Comparison of ENCODE assay signal across 18 cellular contexts in the genomic region with DNA sequence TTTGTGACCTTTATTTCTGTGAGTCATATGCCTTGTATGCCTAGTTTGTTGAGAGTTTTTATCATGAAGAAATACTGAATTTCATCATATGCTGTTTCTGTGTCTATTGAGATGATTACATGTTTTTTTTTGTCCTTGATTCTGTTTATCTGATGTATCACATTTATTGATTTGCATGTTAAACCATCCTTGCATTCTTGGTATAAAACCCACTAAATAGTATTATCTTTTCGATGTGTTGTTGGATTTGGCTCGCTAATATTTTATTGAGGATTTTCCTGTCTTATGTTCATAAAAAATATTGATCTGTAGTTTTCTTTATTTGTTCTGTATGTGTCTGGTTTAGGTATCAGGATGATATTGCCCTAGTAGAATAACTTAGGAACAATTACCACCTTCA.
DNase-seq lines count a peak whose midpoint lies in the region; ATAC-seq, FAIRE-seq and TF ChIP-seq lines count a peak whose summit lies in the region.
"Had no signal": no experiment of that assay in that cellular context is flagged by ENCODE, and none has a peak within 500 bp of the region (broad histone marks: within the 10 kb centered on the region; RNA-seq: fewer than 3 reads in every experiment).

No MANE protein-coding gene starts in this region.

- H3K79me2 ChIP-seq in GM23248 (ENCODE audit: insufficient read depth) (no peaks in the 10 kb centered on the region), K562 (ENCODE audit: control insufficient read depth, insufficient read depth, low read length) (no peaks in the 10 kb centered on the region)

- TF ChIP-seq CTCF in A549 (IDR thresholded peaks at IDR 0.05) (no peak), K562 (IDR thresholded peaks at IDR 0.05 in 2 of 3, conservative IDR thresholded peaks at IDR 0.05 in 1 of 3; ENCODE audit: insufficient read depth in 2 of 3, low read depth in 1 of 3, low read length in 3 of 3) (no peak)

- no peak overlapping the region for H3K9ac ChIP-seq in GM23248
- H3K9ac ChIP-seq in K562 (ENCODE audit: insufficient read depth in 1 of 2, low read depth in 2 of 2, low read length in 2 of 2) = no peak overlapping the region

- H3K9me2 ChIP-seq in GM23248 (ENCODE audit: insufficient read depth) = no peaks in the 10 kb centered on the region

- H3K36me3 ChIP-seq in GM23248 (ENCODE audit: low read depth) (no peaks in the 10 kb centered on the region), K562 (ENCODE audit: control insufficient read depth, insufficient read depth, low read length) (no peaks in the 10 kb centered on the region)

- no TSS peak for BruUV-seq in K562 (replicated peaks; lab: Mats Ljungman, UMichigan)

- intact Hi-C loops in K562 (cut with micrococcal nuclease) = no loop called here

- no peak for ATAC-seq in A549
- no peak for ATAC-seq in K562
- no peak for ATAC-seq in GM18867 (IDR thresholded peaks at IDR 0.05; ENCODE audit: unreplicated experiment)
- ATAC-seq: GM12878 had no signal

- H2AFZ ChIP-seq in GM23248 (no peak overlapping the region), K562 (ENCODE audit: low read depth, low read length) (no peak overlapping the region)

- H3K27ac ChIP-seq in A549 = no peak overlapping the region
- no peak overlapping the region for H3K27ac ChIP-seq in GM23248
- no peak overlapping the region for H3K27ac ChIP-seq in K562 (ENCODE audit: extremely low read depth, low read depth, low read length)

- H4K20me1 ChIP-seq in GM23248 (ENCODE audit: insufficient read depth) = no peaks in the 10 kb centered on the region
- H4K20me1 ChIP-seq in K562 (replicated peaks; ENCODE audit: control insufficient read depth, insufficient read depth, low read length) = no peaks in the 10 kb centered on the region

- H3K9me3 ChIP-seq in A549 (peaks cover 24% of the 10 kb centered on the region), GM23248 (ENCODE audit: low read depth) (no peaks in the 10 kb centered on the region), K562 (replicated peaks; ENCODE audit: control insufficient read depth, insufficient read depth, low read depth, low read length) (peaks cover 7% of the 10 kb centered on the region; the same call in 1 of the 2 replicates)

- no peaks in the 10 kb centered on the region for H3K4me1 ChIP-seq in A549
- no peaks in the 10 kb centered on the region for H3K4me1 ChIP-seq in GM23248 (ENCODE audit: insufficient read depth)
- no peaks in the 10 kb centered on the region for H3K4me1 ChIP-seq in K562 (replicated peaks in 1 of 2; ENCODE audit: control insufficient read depth in 2 of 2, insufficient read depth in 2 of 2, low read length in 2 of 2)

- no peak overlapping the region for H3K4me2 ChIP-seq in A549
- H3K4me2 ChIP-seq in GM23248 (ENCODE audit: unreplicated experiment) = no peak overlapping the region
- no peak overlapping the region for H3K4me2 ChIP-seq in K562 (ENCODE audit: insufficient read depth, low read length)

- TF ChIP-seq EP300 in A549 (IDR thresholded peaks at IDR 0.05) (no peak), K562 (IDR thresholded peaks at IDR 0.05; ENCODE audit: low read length) (no peak)

- TF ChIP-seq POLR2A in A549 (IDR thresholded peaks at IDR 0.05; ENCODE audit: low read length) = no peak
- TF ChIP-seq POLR2A in K562 (conservative IDR thresholded peaks at IDR 0.05) = no peak

- DNase-seq in A549 (ENCODE audit: low read depth in 1 of 2, low spot score in 1 of 2) (no peak), GM23248 (peak; percentile 1), K562 (ENCODE audit: extremely low read depth in 1 of 4, low spot score in 3 of 4) (no peak), GDM1 (lab: John Stamatoyannopoulos, UW) (no peak), NCI-H2029 (lab: John Stamatoyannopoulos, UW) (no peak)
- DNase-seq: 8988T; C1 segment of cervical spinal cord; Calu3; CD4-positive, alpha-beta memory T cell; COR-L47; DMS53; DMS79 treated with DMSO at 0.1 percent for 48 hours; H7; HCEC 1CT had no signal

- WGBS in A549 (ENCODE audit: missing lambda C conversion rate) = 31% methylated on average over 2 of the region's 2 CpGs
- 29 to 34% methylated on average over 2 of the region's 2 CpGs for WGBS in GM23248 (ENCODE audit: low coverage in 1 of 2, low lambda C conversion rate in 2 of 2, missing lambda C conversion rate in 2 of 2), 2 experiments
- 0% methylated on average over 2 of the region's 2 CpGs for WGBS in K562 (ENCODE audit: insufficient coverage, low coverage, missing lambda C conversion rate)

- CTCF ChIA-PET in A549 (lab: Yijun Ruan, JAX) = interaction anchor here (0.7 kb wide), 1 partner anchor 15 kb away, joined by 3 read pairs; no protein-coding TSS in a partner anchor
- CTCF ChIA-PET in K562 (lab: Yijun Ruan, JAX; ENCODE audit: low intra/inter-chr PET ratio) = no interaction called here

- H3K9me1 ChIP-seq in K562 (ENCODE audit: control insufficient read depth, insufficient read depth, low read length) = no peaks in the 10 kb centered on the region

- H3K27me3 ChIP-seq in GM23248 (replicated peaks; ENCODE audit: insufficient read depth) = no peaks in the 10 kb centered on the region
- H3K27me3 ChIP-seq in K562 (ENCODE audit: control insufficient read depth in 2 of 2, insufficient read depth in 2 of 2, low read length in 2 of 2) = no peaks in the 10 kb centered on the region

- no peak for TF ChIP-seq RAD21 in A549 (conservative IDR thresholded peaks at IDR 0.05 in 1 of 2, IDR thresholded peaks at IDR 0.05 in 1 of 2)
- no peak for TF ChIP-seq RAD21 in K562 (CRISPR knock-in tag; conservative IDR thresholded peaks at IDR 0.05 in 1 of 2, IDR thresholded peaks at IDR 0.05 in 1 of 2)

- FAIRE-seq in A549 (lab: Jason Lieb, UNC) (peak; percentile 43), K562 (lab: Jason Lieb, UNC) (no peak)
- FAIRE-seq: G401.6, GM12878, H1 had no signal

- H3K4me3 ChIP-seq in A549 (no peak overlapping the region), GM23248 (no peak overlapping the region), K562 (no peak overlapping the region)
- H3K4me3 ChIP-seq: GM12878 had no signal

- no peaks in the 10 kb centered on the region for H3F3A ChIP-seq in GM23248 (ENCODE audit: insufficient read depth)

- in situ Hi-C loops in GM23248 (cut with MboI) (no loop called here), K562 (cut with MboI) (no loop called here)

- POLR2A ChIA-PET in A549 (lab: Yijun Ruan, JAX) (no interaction called here), K562 (lab: Yijun Ruan, JAX) (no interaction called here)

TF ChIP-seq in A549, 52 proteins besides CTCF, POLR2A, EP300 and RAD21 (continues in another document):
- TF ChIP-seq RFX5 (IDR thresholded peaks at IDR 0.05) = no peak
- TF ChIP-seq, protein P1, sequence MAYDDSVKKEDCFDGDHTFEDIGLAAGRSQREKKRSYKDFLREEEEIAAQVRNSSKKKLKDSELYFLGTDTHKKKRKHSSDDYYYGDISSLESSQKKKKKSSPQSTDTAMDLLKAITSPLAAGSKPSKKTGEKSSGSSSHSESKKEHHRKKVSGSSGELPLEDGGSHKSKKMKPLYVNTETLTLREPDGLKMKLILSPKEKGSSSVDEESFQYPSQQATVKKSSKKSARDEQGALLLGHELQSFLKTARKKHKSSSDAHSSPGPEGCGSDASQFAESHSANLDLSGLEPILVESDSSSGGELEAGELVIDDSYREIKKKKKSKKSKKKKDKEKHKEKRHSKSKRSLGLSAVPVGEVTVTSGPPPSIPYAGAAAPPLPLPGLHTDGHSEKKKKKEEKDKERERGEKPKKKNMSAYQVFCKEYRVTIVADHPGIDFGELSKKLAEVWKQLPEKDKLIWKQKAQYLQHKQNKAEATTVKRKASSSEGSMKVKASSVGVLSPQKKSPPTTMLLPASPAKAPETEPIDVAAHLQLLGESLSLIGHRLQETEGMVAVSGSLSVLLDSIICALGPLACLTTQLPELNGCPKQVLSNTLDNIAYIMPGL (CRISPR knock-in tag; IDR thresholded peaks at IDR 0.05; ENCODE audit: borderline replicate concordance) = no peak
- TF ChIP-seq, protein P2, sequence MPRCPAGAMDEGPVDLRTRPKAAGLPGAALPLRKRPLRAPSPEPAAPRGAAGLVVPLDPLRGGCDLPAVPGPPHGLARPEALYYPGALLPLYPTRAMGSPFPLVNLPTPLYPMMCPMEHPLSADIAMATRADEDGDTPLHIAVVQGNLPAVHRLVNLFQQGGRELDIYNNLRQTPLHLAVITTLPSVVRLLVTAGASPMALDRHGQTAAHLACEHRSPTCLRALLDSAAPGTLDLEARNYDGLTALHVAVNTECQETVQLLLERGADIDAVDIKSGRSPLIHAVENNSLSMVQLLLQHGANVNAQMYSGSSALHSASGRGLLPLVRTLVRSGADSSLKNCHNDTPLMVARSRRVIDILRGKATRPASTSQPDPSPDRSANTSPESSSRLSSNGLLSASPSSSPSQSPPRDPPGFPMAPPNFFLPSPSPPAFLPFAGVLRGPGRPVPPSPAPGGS (IDR thresholded peaks at IDR 0.05) = no peak
- no peak for TF ChIP-seq FOXS1 (CRISPR knock-in tag; IDR thresholded peaks at IDR 0.05)
- TF ChIP-seq JUNB (IDR thresholded peaks at IDR 0.05) = no peak

TF ChIP-seq in K562, 482 proteins besides CTCF, POLR2A, EP300 and RAD21:
- TF ChIP-seq ZNF766 (CRISPR knock-in tag; conservative IDR thresholded peaks at IDR 0.05) = no peak
- peak; percentile 68; the same call in 1 of the 2 replicates for TF ChIP-seq ZNF324 (CRISPR knock-in tag; IDR thresholded peaks at IDR 0.05)
- no peak for TF ChIP-seq ZC3H11A (IDR thresholded peaks at IDR 0.05; ENCODE audit: low read depth, low read length)
- no peak for TF ChIP-seq PHF20 (IDR thresholded peaks at IDR 0.05; ENCODE audit: partially characterized antibody)
- TF ChIP-seq, protein P3, sequence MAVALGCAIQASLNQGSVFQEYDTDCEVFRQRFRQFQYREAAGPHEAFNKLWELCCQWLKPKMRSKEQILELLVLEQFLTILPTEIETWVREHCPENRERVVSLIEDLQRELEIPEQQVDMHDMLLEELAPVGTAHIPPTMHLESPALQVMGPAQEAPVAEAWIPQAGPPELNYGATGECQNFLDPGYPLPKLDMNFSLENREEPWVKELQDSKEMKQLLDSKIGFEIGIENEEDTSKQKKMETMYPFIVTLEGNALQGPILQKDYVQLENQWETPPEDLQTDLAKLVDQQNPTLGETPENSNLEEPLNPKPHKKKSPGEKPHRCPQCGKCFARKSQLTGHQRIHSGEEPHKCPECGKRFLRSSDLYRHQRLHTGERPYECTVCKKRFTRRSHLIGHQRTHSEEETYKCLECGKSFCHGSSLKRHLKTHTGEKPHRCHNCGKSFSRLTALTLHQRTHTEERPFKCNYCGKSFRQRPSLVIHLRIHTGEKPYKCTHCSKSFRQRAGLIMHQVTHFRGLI (CRISPR knock-in tag; IDR thresholded peaks at IDR 0.05) = no peak
- TF ChIP-seq KLF13 (tag; IDR thresholded peaks at IDR 0.05; ENCODE audit: borderline replicate concordance, low read depth) = no peak
- TF ChIP-seq ZNF165 (CRISPR knock-in tag; IDR thresholded peaks at IDR 0.05; ENCODE audit: borderline replicate concordance) = no peak
- no peak for TF ChIP-seq OTX1 (CRISPR knock-in tag; IDR thresholded peaks at IDR 0.05)
TF ChIP-seq in K562: peak in this region for 1.
